7 cellular contexts compared by ENCODE assay signal in the genomic region with DNA sequence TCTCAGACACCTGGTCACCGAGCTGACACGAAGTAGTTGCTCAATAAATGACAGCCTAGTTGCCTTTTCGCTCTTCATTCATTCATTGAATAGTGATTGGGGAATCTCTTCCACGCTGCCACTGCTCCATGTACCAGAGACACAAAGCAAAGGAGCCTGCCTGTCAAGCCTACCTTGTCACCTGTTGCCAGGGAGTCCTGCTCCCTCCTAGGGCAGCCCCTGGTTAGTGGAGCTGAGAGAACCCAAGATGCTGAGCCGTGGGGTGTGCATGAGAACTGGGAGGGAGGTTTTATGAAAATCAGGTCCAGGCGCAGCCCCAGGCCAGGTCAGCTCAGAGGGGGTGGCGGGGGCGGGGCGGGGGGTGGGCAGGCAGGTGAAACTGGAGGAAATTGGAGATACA. TPM values are rescaled to one million over a fixed set of nuclear protein-coding genes. Genes with fewer than 3 reads are reported as not detected.
"Had no signal": no experiment of that assay in that cellular context is flagged by ENCODE, and none has a peak within 500 bp of the region (broad histone marks: within the 10 kb centered on the region; RNA-seq: fewer than 3 reads in every experiment).

No MANE protein-coding gene starts in this region.

RNA-seq across cellular contexts. Expression of gene CRYBB2, which starts 18.6 kb away (rescaled TPM):
- total RNA-seq: OCI-LY7, Right ventricle myocardium inferior, RPMI7951, SK-MEL-5, T-cell had no signal

RNA-seq across cellular contexts. Expression of gene CRYBB3, which starts 38.4 kb away (rescaled TPM):
- total RNA-seq: M059J, OCI-LY7, Right ventricle myocardium inferior, RPMI7951, SJCRH30 had no signal
